In genomic region chr11:94473177-94473799, GRCh38 we compare ENCODE assay signal across 9 cellular contexts. TPM values are rescaled to one million over a fixed set of nuclear protein-coding genes. Genes with fewer than 3 reads are reported as not detected.
A peak's percentile ranks its signal among the peaks of the same experiment; 100 is the strongest.
DNase-seq lines count a peak whose midpoint lies in the region; ATAC-seq lines count a peak whose summit lies in the region.
"Had no signal": no experiment of that assay in that cellular context is flagged by ENCODE, and none has a peak within 500 bp of the region (broad histone marks: within the 10 kb centered on the region; RNA-seq: fewer than 3 reads in every experiment).

No MANE protein-coding gene starts in this region.

- ATAC-seq in GM19043 (IDR thresholded peaks at IDR 0.05; ENCODE audit: low read depth, unreplicated experiment), result peak; percentile 73
- ATAC-seq in HG02884 (IDR thresholded peaks at IDR 0.05; ENCODE audit: unreplicated experiment), result peak; percentile 86
- peak; percentile 68 for ATAC-seq in memory B cell (ENCODE audit: low read depth)

- peak overlapping the region; percentile 33 for H3K27ac Mint-ChIP-seq in memory B cell

- peaks cover 39% of the 10 kb centered on the region for H3K36me3 Mint-ChIP-seq in memory B cell

- H3K27me3 Mint-ChIP-seq in memory B cell, result no peaks in the 10 kb centered on the region

- no peak overlapping the region for H3K4me3 Mint-ChIP-seq in memory B cell

- H3K4me1 Mint-ChIP-seq in memory B cell, result peaks cover 16% of the 10 kb centered on the region

- no peaks in the 10 kb centered on the region for H3K9me3 Mint-ChIP-seq in memory B cell

- DNase-seq in NOMO-1 treated with dmso at 0.1 percent for 144 hours (lab: John Stamatoyannopoulos, UW; ENCODE audit: unreplicated experiment) (peak; percentile 79), memory B cell (ENCODE audit: low spot score in 2 of 2) (no peak), dermis blood vessel endothelial cell (no peak), H4 (ENCODE audit: low spot score) (no peak), DMS153 (lab: John Stamatoyannopoulos, UW) (no peak)
- no peak for DNase-seq in effector CD4-positive, alpha-beta T cell
- DNase-seq: NCI-H345 had no signal

RNA-seq across cellular contexts. Expression of gene MRE11, which starts 20.4 kb away (rescaled TPM):
- 14.0 and 19.6 TPM in 2 replicates for total RNA-seq in dermis blood vessel endothelial cell
- total RNA-seq in H4 (2014; rRNA removed; shearing (Covaris generic)), result 22.9 and 30.9 TPM in 2 replicates

RNA-seq across cellular contexts. Expression of gene ANKRD49, which starts 20.5 kb away (rescaled TPM):
- 11.2 and 15.7 TPM in 2 replicates for total RNA-seq in dermis blood vessel endothelial cell
- 7.9 and 13.3 TPM in 2 replicates for total RNA-seq in H4 (2014; rRNA removed; shearing (Covaris generic))

RNA-seq across cellular contexts. Expression of gene C11orf97, which starts 39.0 kb away (rescaled TPM):
- total RNA-seq in dermis blood vessel endothelial cell, result not detected in 2 replicates
- not detected in 2 replicates for total RNA-seq in H4 (2014; rRNA removed; shearing (Covaris generic))
